ENCODE assay signal across 19 cellular contexts in the genomic region with DNA sequence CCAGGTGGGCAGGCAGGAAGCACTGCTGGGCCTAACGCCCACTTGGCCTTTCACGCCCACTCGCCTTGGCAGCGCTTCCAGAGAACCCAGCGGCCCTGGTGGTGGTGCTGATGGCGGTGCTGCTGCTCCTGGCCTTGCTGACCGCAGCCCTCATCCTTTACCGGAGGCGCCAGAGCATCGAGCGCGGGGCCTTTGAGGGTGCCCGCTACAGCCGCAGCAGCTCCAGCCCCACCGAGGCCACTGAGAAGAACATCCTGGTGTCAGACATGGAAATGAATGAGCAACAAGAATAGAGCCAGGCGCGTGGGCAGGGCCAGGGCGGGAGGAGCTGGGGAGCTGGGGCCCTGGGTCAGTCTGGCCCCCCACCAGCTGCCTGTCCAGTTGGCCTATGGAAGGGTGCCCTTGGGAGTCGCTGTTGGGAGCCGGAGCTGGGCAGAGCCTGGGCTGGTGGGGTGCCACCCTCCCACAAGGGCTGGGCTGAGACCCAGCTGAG.
"Had no signal": no experiment of that assay in that cellular context is flagged by ENCODE, and none has a peak within 500 bp of the region (broad histone marks: within the 10 kb centered on the region; RNA-seq: fewer than 3 reads in every experiment).

No MANE protein-coding gene starts in this region.

- H3K27me3 ChIP-seq: body of pancreas, cardiac muscle cell, heart left ventricle, ovary, right atrium auricular region, testis had no signal

- H3K27me3 Mint-ChIP-seq: type B pancreatic cell had no signal

- H3K4me3 Mint-ChIP-seq: activated naive CD4-positive, alpha-beta T cell treated with anti-CD3 and anti-CD28 coated beads for 36 hours; activated T-cell treated with anti-CD3 and anti-CD28 coated beads, Interleukin-2, amount 50 U/mL, for 24 hours; natural killer cell; type B pancreatic cell had no signal

- H3K4me1 ChIP-seq: body of pancreas, psoas muscle had no signal

- H3K9me3 Mint-ChIP-seq: activated naive CD4-positive, alpha-beta T cell treated with anti-CD3 and anti-CD28 coated beads for 36 hours; activated T-cell treated with anti-CD3 and anti-CD28 coated beads, Interleukin-2, amount 50 U/mL, for 24 hours; natural killer cell; type B pancreatic cell had no signal

- H3K36me3 ChIP-seq: cardiac muscle cell, ovary had no signal

- H3K27ac ChIP-seq: body of pancreas, cardiac muscle cell, epithelial cell of prostate, ovary, psoas muscle, right atrium auricular region, spleen had no signal

- H3K36me3 Mint-ChIP-seq: natural killer cell, type B pancreatic cell had no signal

- DNase-seq: activated CD4-positive, alpha-beta T cell treated with anti-CD3 and anti-CD28 coated beads for 1 hour; activated naive CD4-positive, alpha-beta T cell treated with anti-CD3 and anti-CD28 coated beads for 36 hours; activated T-cell treated with anti-CD3 and anti-CD28 coated beads, Interleukin-2, amount 50 U/mL, for 24 hours; body of pancreas; cortex of kidney; heart left ventricle; left cardiac atrium; midbrain; natural killer cell; ovary; psoas muscle; spleen; stimulated activated CD4-positive, alpha-beta T cell treated with anti-CD3 and anti-CD28 coated beads, Interleukin-4, amount 100 ng/mL, for 1 hour; stimulated activated naive CD4-positive, alpha-beta T cell; testis had no signal

- H3K9me3 ChIP-seq: body of pancreas, heart left ventricle, ovary, psoas muscle, right atrium auricular region, spleen, testis had no signal

- H3K4me3 ChIP-seq: body of pancreas, cardiac muscle cell, heart left ventricle, ovary, psoas muscle, right atrium auricular region, spleen, testis had no signal

- H3K4me1 Mint-ChIP-seq: natural killer cell had no signal

- H3K27ac Mint-ChIP-seq: activated naive CD4-positive, alpha-beta T cell treated with anti-CD3 and anti-CD28 coated beads for 36 hours; activated T-cell treated with anti-CD3 and anti-CD28 coated beads, Interleukin-2, amount 50 U/mL, for 24 hours; natural killer cell; type B pancreatic cell had no signal
